In the genomic region with DNA sequence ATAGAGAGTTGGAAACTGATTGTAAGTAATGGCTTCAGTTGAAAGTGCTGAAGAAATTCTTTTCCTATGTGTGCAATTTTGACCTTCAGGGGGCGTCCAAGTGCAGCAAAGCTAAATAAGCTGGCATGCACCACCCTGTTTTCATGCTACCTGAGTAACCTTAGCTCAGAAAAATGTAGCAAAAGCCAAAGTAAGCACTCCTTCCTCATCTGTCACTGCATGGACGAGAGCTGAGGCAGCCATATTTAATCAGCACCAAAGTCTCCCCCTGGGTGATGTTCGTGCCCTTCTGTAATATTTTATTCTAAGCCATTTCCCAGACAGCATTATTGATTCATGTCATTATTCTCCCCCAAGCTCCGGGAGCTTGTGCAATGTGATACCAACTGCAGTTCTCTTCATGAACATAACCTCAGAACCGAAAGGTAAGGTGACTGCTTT, we compare ENCODE assay signal across 8 cellular contexts.
DNase-seq lines count a peak whose midpoint lies in the region; ATAC-seq, FAIRE-seq and TF ChIP-seq lines count a peak whose summit lies in the region.

No MANE protein-coding gene starts in this region.

- H2AFZ ChIP-seq in GM23248 = no peak overlapping the region
- no peak overlapping the region for H2AFZ ChIP-seq in keratinocyte (ENCODE audit: control insufficient read depth, low read length)

- no peaks in the 10 kb centered on the region for H3K9me2 ChIP-seq in GM23248 (ENCODE audit: insufficient read depth)

- no peaks in the 10 kb centered on the region for H3K9me3 ChIP-seq in GM23248 (ENCODE audit: low read depth)
- H3K9me3 ChIP-seq in adrenal gland (replicated peaks in 1 of 3) = no peaks in the 10 kb centered on the region
- no peaks in the 10 kb centered on the region for H3K9me3 ChIP-seq in keratinocyte (ENCODE audit: control insufficient read depth, low read depth, low read length)

- FAIRE-seq in keratinocyte (lab: Jason Lieb, UNC) = no peak

- H4K20me1 ChIP-seq in GM23248 (ENCODE audit: insufficient read depth) (no peaks in the 10 kb centered on the region), keratinocyte (ENCODE audit: control insufficient read depth, extremely low read depth, insufficient read depth, low read length) (no peaks in the 10 kb centered on the region)

- no peak overlapping the region for H3K27ac ChIP-seq in GM23248
- no peak overlapping the region for H3K27ac ChIP-seq in adrenal gland
- H3K27ac ChIP-seq in keratinocyte (ENCODE audit: control insufficient read depth, insufficient read depth, low read length) = no peak overlapping the region

- no peak for TF ChIP-seq POLR2A in adrenal gland (IDR thresholded peaks at IDR 0.05)

- TF ChIP-seq CTCF in AG09319 (IDR thresholded peaks at IDR 0.05; ENCODE audit: low read depth, low read length) (peak; percentile 60), adrenal gland (IDR thresholded peaks at IDR 0.05) (peak in 3 of 6 experiments; percentile 16 to 45 (median 21)), keratinocyte (optimal IDR thresholded peaks at IDR 0.05 in 1 of 3, IDR thresholded peaks at IDR 0.05 in 1 of 3, conservative IDR thresholded peaks at IDR 0.05 in 1 of 3; ENCODE audit: extremely low read depth in 1 of 3, insufficient read depth in 2 of 3, low read length in 3 of 3) (peak; percentile 64 to 72 (median 66))

- H3K4me1 ChIP-seq in GM23248 (ENCODE audit: insufficient read depth) (peaks cover 4% of the 10 kb centered on the region; the same call in 1 of the 2 replicates), adrenal gland (replicated peaks in 1 of 2) (no peaks in the 10 kb centered on the region), keratinocyte (ENCODE audit: control insufficient read depth, extremely low read depth, insufficient read depth, low read length) (no peaks in the 10 kb centered on the region)

- H3K36me3 ChIP-seq in GM23248 (ENCODE audit: low read depth) = no peaks in the 10 kb centered on the region
- H3K36me3 ChIP-seq in adrenal gland (replicated peaks in 1 of 2) = no peaks in the 10 kb centered on the region
- H3K36me3 ChIP-seq in keratinocyte (ENCODE audit: control insufficient read depth in 2 of 2, extremely low read depth in 1 of 2, insufficient read depth in 2 of 2, low read length in 2 of 2) = no peaks in the 10 kb centered on the region

- in situ Hi-C loops in GM23248 (cut with MboI) = no loop called here

- H3K27me3 ChIP-seq in GM23248 (replicated peaks; ENCODE audit: insufficient read depth) = peaks cover 14% of the 10 kb centered on the region
- H3K27me3 ChIP-seq in adrenal gland = no peaks in the 10 kb centered on the region
- H3K27me3 ChIP-seq in keratinocyte (ENCODE audit: control insufficient read depth, extremely low read depth, insufficient read depth, low read length) = no peaks in the 10 kb centered on the region

- ATAC-seq in GM21390 (IDR thresholded peaks at IDR 0.05; ENCODE audit: unreplicated experiment) (no peak), HG03108 (IDR thresholded peaks at IDR 0.05; ENCODE audit: unreplicated experiment) (no peak)

- H3K4me3 ChIP-seq in GM23248 (no peak overlapping the region), adrenal gland (no peak overlapping the region), keratinocyte (ENCODE audit: control insufficient read depth in 2 of 3, extremely low read depth in 1 of 3, insufficient read depth in 2 of 3, low read depth in 1 of 3, low read length in 3 of 3) (no peak overlapping the region)

- DNase-seq in AG09319 (ENCODE audit: extremely low read depth, low read depth) = no peak
- DNase-seq in GM23248 = peak; percentile 63
- peak; percentile 77 for DNase-seq in NCI-H2171 (lab: John Stamatoyannopoulos, UW)
- DNase-seq in adrenal gland = peak in 6 of 7 donors; percentile 20 to 68 (median 44)
- no peak for DNase-seq in keratinocyte (ENCODE audit: low read depth, low spot score)
- DNase-seq in GM19238 (ENCODE audit: insufficient read length, low spot score) = no peak

- H3F3A ChIP-seq in GM23248 (ENCODE audit: insufficient read depth) = no peaks in the 10 kb centered on the region

- intact Hi-C loops in adrenal gland (cut with DNase I) = no loop called here

- H3K9me1 ChIP-seq in keratinocyte (ENCODE audit: control insufficient read depth, extremely low read depth, insufficient read depth, low read length) = no peaks in the 10 kb centered on the region

- dilution Hi-C loops in keratinocyte (cut with MboI; ENCODE audit: extremely low pct_ligation_motif_present, low sequenced_read_pairs) = no loop called here

- no peak overlapping the region for H3K4me2 ChIP-seq in GM23248 (ENCODE audit: unreplicated experiment)
- H3K4me2 ChIP-seq in keratinocyte (ENCODE audit: control insufficient read depth, extremely low read depth, insufficient read depth, low read depth, low read length) = no peak overlapping the region

- H3K9ac ChIP-seq in GM23248 (no peak overlapping the region), keratinocyte (ENCODE audit: control insufficient read depth, extremely low read depth, insufficient read depth, low read length) (no peak overlapping the region)

- 46 to 48% methylated on average over 5 of the region's 5 CpGs for WGBS in GM23248 (ENCODE audit: low coverage in 1 of 2, low lambda C conversion rate in 2 of 2, missing lambda C conversion rate in 2 of 2), 2 experiments
- 21 to 28% (median 22%) methylated on average over 5 of the region's 5 CpGs for WGBS in adrenal gland, 4 donors

- H3K79me2 ChIP-seq in GM23248 (ENCODE audit: insufficient read depth) (no peaks in the 10 kb centered on the region), keratinocyte (ENCODE audit: control insufficient read depth, insufficient read depth, low read length) (no peaks in the 10 kb centered on the region)

Comparison
In these comparisons a context has a peak if more than half of its experiments do, and no peak if none do; other contexts are left out.
1. DNase-seq: peak in GM23248 (single experiment), NCI-H2171 (single experiment) and adrenal gland (6 of 7); none in AG09319 (single experiment), keratinocyte (single experiment) and GM19238 (single experiment).